In genomic region chr4:155339999-155340398, GRCh38 we compare ENCODE assay signal across 26 cellular contexts.
"Had no signal": no experiment of that assay in that cellular context is flagged by ENCODE, and none has a peak within 500 bp of the region (broad histone marks: within the 10 kb centered on the region; RNA-seq: fewer than 3 reads in every experiment).

No MANE protein-coding gene starts in this region.

- H3K9me3 ChIP-seq: colonic mucosa, gastrocnemius medialis, heart right ventricle, lower lobe of right lung had no signal

- ATAC-seq: effector memory CD8-positive, alpha-beta T cell; esophagus mucosa; gastrocnemius medialis; heart right ventricle; left cardiac atrium; left lung; left ventricle myocardium superior; lower lobe of right lung; naive thymus-derived CD4-positive, alpha-beta T cell had no signal

- H3K27ac ChIP-seq: colonic mucosa, epithelial cell of prostate, esophagus squamous epithelium, gastrocnemius medialis, heart right ventricle, left lung, lower lobe of right lung had no signal

- H3K27me3 ChIP-seq: colonic mucosa, esophagus squamous epithelium, gastrocnemius medialis, left lung had no signal

- H3K4me3 ChIP-seq: colonic mucosa, esophagus squamous epithelium, gastrocnemius medialis, heart right ventricle, left lung, lower lobe of right lung had no signal

- DNase-seq: cortex of kidney; effector CD8-positive, alpha-beta T cell; effector memory CD8-positive, alpha-beta T cell; endodermal cell; erythroblast; esophagus squamous epithelium; foreskin fibroblast; foreskin melanocyte; gastrocnemius medialis; glutamatergic neuron; head of caudate nucleus; heart right ventricle; hippocampal formation; left cardiac atrium; left lung; left ventricle myocardium superior; lower lobe of right lung; mesenchymal stem cell; midbrain; naive thymus-derived CD4-positive, alpha-beta T cell had no signal

- H3K4me1 ChIP-seq: colonic mucosa, esophagus squamous epithelium, gastrocnemius medialis, heart right ventricle, left lung, lower lobe of right lung had no signal

- H3K36me3 ChIP-seq: colonic mucosa, esophagus squamous epithelium, gastrocnemius medialis, heart right ventricle, left lung, lower lobe of right lung had no signal

- FAIRE-seq: endometrium, islet of Langerhans, keratinocyte had no signal
